1 cellular context compared by ENCODE assay signal in genomic region chr16:22688930-22689329, GRCh38.
TF ChIP-seq lines count a peak whose summit lies in the region.

No MANE protein-coding gene starts in this region.

TF ChIP-seq in HEK293, 187 proteins besides CTCF, POLR2A, EP300 and RAD21 (continued from another document and continues in another):
- TF ChIP-seq PRDM2 (tag by site-specific recombination; IDR thresholded peaks at IDR 0.05; ENCODE audit: borderline replicate concordance) (no peak), ZNF704 (tag by site-specific recombination; IDR thresholded peaks at IDR 0.05) (no peak), RBAK (tag by site-specific recombination; IDR thresholded peaks at IDR 0.05) (no peak), ZSCAN4 (tag by site-specific recombination; IDR thresholded peaks at IDR 0.05) (no peak), ZNF623 (tag by site-specific recombination; IDR thresholded peaks at IDR 0.05) (peak; percentile 47), ZNF26 (tag by site-specific recombination; IDR thresholded peaks at IDR 0.05) (no peak), ZNF549 (tag by site-specific recombination; IDR thresholded peaks at IDR 0.05) (no peak), OSR2 (tag by site-specific recombination; IDR thresholded peaks at IDR 0.05) (no peak), ZBTB26 (tag by site-specific recombination; optimal IDR thresholded peaks at IDR 0.05) (no peak), ZNF214 (tag by site-specific recombination; IDR thresholded peaks at IDR 0.05; ENCODE audit: borderline replicate concordance) (no peak), BCL11A (tag by site-specific recombination; IDR thresholded peaks at IDR 0.05; ENCODE audit: low read depth) (no peak), ZNF585B (tag by site-specific recombination; IDR thresholded peaks at IDR 0.05) (no peak), ZNF121 (tag by site-specific recombination; IDR thresholded peaks at IDR 0.05) (no peak), YY1 (tag by site-specific recombination; IDR thresholded peaks at IDR 0.05) (no peak), ZNF24 (tag by site-specific recombination; IDR thresholded peaks at IDR 0.05) (no peak), KLF10 (tag by site-specific recombination; IDR thresholded peaks at IDR 0.05) (no peak), PRDM4 (tag by site-specific recombination; IDR thresholded peaks at IDR 0.05) (no peak), ZNF366 (tag by site-specific recombination; conservative IDR thresholded peaks at IDR 0.05) (no peak), ZNF140 (tag by site-specific recombination; IDR thresholded peaks at IDR 0.05) (peak; percentile 42; the same call in 1 of the 2 replicates), ZNF23 (tag by site-specific recombination; IDR thresholded peaks at IDR 0.05; ENCODE audit: borderline replicate concordance) (no peak), ZNF292 (tag by site-specific recombination; IDR thresholded peaks at IDR 0.05; ENCODE audit: borderline replicate concordance, low read depth) (no peak), ZNF510 (tag by site-specific recombination; IDR thresholded peaks at IDR 0.05; ENCODE audit: insufficient replicate concordance) (peak; percentile 40), ZNF16 (tag by site-specific recombination; IDR thresholded peaks at IDR 0.05; ENCODE audit: low read depth) (no peak), ZNF155 (tag by site-specific recombination; IDR thresholded peaks at IDR 0.05) (no peak), ZNF266 (tag by site-specific recombination; IDR thresholded peaks at IDR 0.05; ENCODE audit: low read depth) (0 out of 2 replicates have a peak, but pooled peaks have one; percentile 26), ZBTB17 (tag by site-specific recombination; IDR thresholded peaks at IDR 0.05) (no peak), ZNF174 (tag by site-specific recombination; IDR thresholded peaks at IDR 0.05) (no peak), ZNF677 (tag by site-specific recombination; IDR thresholded peaks at IDR 0.05) (no peak), ZSCAN18 (tag by site-specific recombination; IDR thresholded peaks at IDR 0.05) (no peak), ZNF654 (tag by site-specific recombination; IDR thresholded peaks at IDR 0.05; ENCODE audit: low read depth) (peak; percentile 15; the same call in 1 of the 2 replicates), BCL6B (tag by site-specific recombination; IDR thresholded peaks at IDR 0.05) (no peak), ZBTB7A (tag by site-specific recombination; IDR thresholded peaks at IDR 0.05; ENCODE audit: low read depth) (no peak), ZNF501 (tag by site-specific recombination; IDR thresholded peaks at IDR 0.05) (no peak), HOXD13 (CRISPR knock-in tag; IDR thresholded peaks at IDR 0.05; ENCODE audit: borderline replicate concordance) (no peak), ZNF426 (tag by site-specific recombination; IDR thresholded peaks at IDR 0.05) (peak; percentile 54), GLI2 (tag by site-specific recombination; IDR thresholded peaks at IDR 0.05; ENCODE audit: borderline replicate concordance, low read depth) (no peak), HOXA7 (CRISPR knock-in tag; IDR thresholded peaks at IDR 0.05; ENCODE audit: borderline replicate concordance) (no peak), ZNF423 (tag by site-specific recombination; IDR thresholded peaks at IDR 0.05) (no peak), SP2 (tag by site-specific recombination; IDR thresholded peaks at IDR 0.05) (no peak), INSM2 (tag by site-specific recombination; IDR thresholded peaks at IDR 0.05) (no peak), ZBTB1 (tag by site-specific recombination; IDR thresholded peaks at IDR 0.05) (no peak), SCRT1 (tag by site-specific recombination; IDR thresholded peaks at IDR 0.05; ENCODE audit: borderline replicate concordance) (no peak), ZNF223 (tag by site-specific recombination; IDR thresholded peaks at IDR 0.05) (no peak), KLF9 (tag by site-specific recombination; IDR thresholded peaks at IDR 0.05; ENCODE audit: low read depth) (no peak), ZNF449 (tag by site-specific recombination; IDR thresholded peaks at IDR 0.05) (no peak), KLF1 (tag by site-specific recombination; IDR thresholded peaks at IDR 0.05) (no peak)
